ENCODE assay signal across 14 cellular contexts in genomic region chr12:133202493-133203343, GRCh38. TPM values are rescaled to one million over a fixed set of nuclear protein-coding genes. Genes with fewer than 3 reads are reported as not detected.
A peak's percentile ranks its signal among the peaks of the same experiment; 100 is the strongest.
DNase-seq lines count a peak whose midpoint lies in the region; ATAC-seq and TF ChIP-seq lines count a peak whose summit lies in the region.
"Had no signal": no experiment of that assay in that cellular context is flagged by ENCODE, and none has a peak within 500 bp of the region (broad histone marks: within the 10 kb centered on the region; RNA-seq: fewer than 3 reads in every experiment).

No MANE protein-coding gene starts in this region.

- no peaks in the 10 kb centered on the region for H3K27me3 ChIP-seq in rectal smooth muscle tissue (ENCODE audit: control insufficient read depth, insufficient read depth, low read length)
- no peaks in the 10 kb centered on the region for H3K27me3 ChIP-seq in suprapubic skin
- H3K27me3 ChIP-seq: tibial nerve had no signal

- TF ChIP-seq CTCF in suprapubic skin (IDR thresholded peaks at IDR 0.05): no peak

- TF ChIP-seq POLR2A in erythroblast (IDR thresholded peaks at IDR 0.05; ENCODE audit: low read length) (no peak), suprapubic skin (IDR thresholded peaks at IDR 0.05) (no peak)

- no peaks in the 10 kb centered on the region for H3K4me1 ChIP-seq in rectal smooth muscle tissue (ENCODE audit: control insufficient read depth, insufficient read depth, low read length)
- no peaks in the 10 kb centered on the region for H3K4me1 ChIP-seq in suprapubic skin
- H3K4me1 ChIP-seq: tibial nerve had no signal

- no peak for TF ChIP-seq EP300 in suprapubic skin (IDR thresholded peaks at IDR 0.05)

- WGBS in suprapubic skin: 96% methylated on average over 2 of the region's 2 CpGs

- ATAC-seq in HG03175 (IDR thresholded peaks at IDR 0.05; ENCODE audit: unreplicated experiment): no peak
- ATAC-seq: naive thymus-derived CD8-positive, alpha-beta T cell had no signal

- H3K4me3 ChIP-seq in rectal smooth muscle tissue (ENCODE audit: low read length) (peak overlapping the region; percentile 11), suprapubic skin (no peak overlapping the region)
- H3K4me3 ChIP-seq: tibial nerve had no signal

- H3K27ac ChIP-seq in rectal smooth muscle tissue (ENCODE audit: low read depth, low read length): no peak overlapping the region
- H3K27ac ChIP-seq in suprapubic skin: no peak overlapping the region
- H3K27ac ChIP-seq: tibial nerve had no signal

- no peak overlapping the region for H3K9ac ChIP-seq in rectal smooth muscle tissue (ENCODE audit: low read length)

- peak; percentile 17 for DNase-seq in NCI-H748 (lab: John Stamatoyannopoulos, UW; ENCODE audit: unreplicated experiment)
- no peak for DNase-seq in NCI-H748 treated with DMSO at 0.1 percent for 48 hours (lab: John Stamatoyannopoulos, UW)
- DNase-seq in NCI-H69 (lab: John Stamatoyannopoulos, UW): peak; percentile 5
- DNase-seq in erythroblast (lab: John Stamatoyannopoulos, UW): peak; percentile 34 to 53
- no peak for DNase-seq in RKO (ENCODE audit: low spot score)
- no peak for DNase-seq in suprapubic skin (ENCODE audit: low spot score in 2 of 2)
- DNase-seq: activated CD8-positive, alpha-beta memory T cell treated with anti-CD3 and anti-CD28 coated beads, Interleukin-2, amount 50 U/mL, for 48 hours; NCI-H1092; NCI-H526 had no signal

- H3K9me3 ChIP-seq in suprapubic skin: peaks cover 67% of the 10 kb centered on the region

- H3K36me3 ChIP-seq in rectal smooth muscle tissue (ENCODE audit: control insufficient read depth, insufficient read depth, low read length): peaks cover 26% of the 10 kb centered on the region
- peaks cover 36% of the 10 kb centered on the region for H3K36me3 ChIP-seq in suprapubic skin

RNA-seq across cellular contexts. Expression of gene ZNF268, which starts 21.4 kb away (rescaled TPM):
- total RNA-seq in suprapubic skin: 10 to 100 TPM in 3 of 4 donors, 1 to 10 TPM in 1; 8.8 to 11.1 (median 11.0) TPM

RNA-seq across cellular contexts. Expression of gene ANHX, which starts 33.0 kb away (rescaled TPM):
- total RNA-seq in suprapubic skin: not detected
- total RNA-seq: Daoy; naive thymus-derived CD8-positive, alpha-beta T cell; tibial nerve had no signal

Comparison
In these comparisons a context has a peak if more than half of its experiments do, and no peak if none do; other contexts are left out.
1. DNase-seq: peak in NCI-H748 (single experiment), NCI-H69 (single experiment) and erythroblast (2 of 2); none in NCI-H748 treated with DMSO at 0.1 percent for 48 hours (single experiment), RKO (single experiment) and suprapubic skin (0 of 2).